Comparison of ENCODE assay signal across 8 cellular contexts in the genomic region with DNA sequence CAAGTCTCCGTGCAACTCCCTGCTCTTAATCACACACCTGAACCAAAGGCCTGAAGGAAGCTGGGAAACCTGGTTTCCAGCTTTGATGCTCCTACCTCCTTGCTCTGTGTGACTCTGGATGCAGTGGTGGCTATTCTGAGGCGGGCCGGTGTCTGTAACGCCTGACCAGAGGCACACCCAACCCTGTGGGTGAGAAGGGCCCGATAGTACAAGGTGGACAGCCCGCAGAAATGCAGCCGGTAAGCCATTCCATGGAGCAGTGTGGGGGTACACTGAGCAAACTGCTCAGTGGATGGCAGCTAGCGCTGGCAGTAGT. TPM values are rescaled to one million over a fixed set of nuclear protein-coding genes. Genes with fewer than 3 reads are reported as not detected.
A peak's percentile ranks its signal among the peaks of the same experiment; 100 is the strongest.
DNase-seq lines count a peak whose midpoint lies in the region; FAIRE-seq and TF ChIP-seq lines count a peak whose summit lies in the region.

No MANE protein-coding gene starts in this region.

- no peak overlapping the region for H2BK120ac ChIP-seq in H1 (replicated peaks; ENCODE audit: low read depth, low read length)

- TF ChIP-seq CTCF in C4-2B (conservative IDR thresholded peaks at IDR 0.05) = no peak
- no peak for TF ChIP-seq CTCF in MM.1S (IDR thresholded peaks at IDR 0.05; ENCODE audit: low read length)
- no peak for TF ChIP-seq CTCF in H1 (IDR thresholded peaks at IDR 0.05; ENCODE audit: control extremely low read depth in 1 of 3, insufficient read depth in 1 of 3, low read depth in 1 of 3, low read length in 3 of 3)
- TF ChIP-seq CTCF in neural crest cell (conservative IDR thresholded peaks at IDR 0.05) = no peak

- H3K9ac ChIP-seq in MM.1S (ENCODE audit: low read length) (no peak overlapping the region), H1 (replicated peaks in 1 of 4; ENCODE audit: extremely low read depth in 1 of 4, low read depth in 3 of 4, low read length in 3 of 4) (no peak overlapping the region)

- no peak for TF ChIP-seq RAD21 in H1 (IDR thresholded peaks at IDR 0.05 in 1 of 2, conservative IDR thresholded peaks at IDR 0.05 in 1 of 2; ENCODE audit: low read depth in 2 of 2, low read length in 2 of 2)

- no peak overlapping the region for H2BK12ac ChIP-seq in H1 (ENCODE audit: low read depth, low read length)

- 0 out of 2 replicates have a peak overlapping the region, but pooled peaks have one; percentile 32 for H2AK5ac ChIP-seq in H1 (ENCODE audit: low read depth, low read length)

- 85% methylated on average over 8 of the region's 8 CpGs; no CpG with 5 or more reads in 1 of the 2 experiments for WGBS in H1 (ENCODE audit: extremely low coverage in 1 of 2, insufficient coverage in 1 of 2, insufficient read length in 1 of 2, insufficient replicate concordance in 2 of 2, low coverage in 1 of 2, low lambda C conversion rate in 2 of 2, missing lambda C conversion rate in 1 of 2), 2 experiments

- peak overlapping the region; percentile 89 for H3K4me2 ChIP-seq in MM.1S (ENCODE audit: low read depth, low read length)
- peak overlapping the region; percentile 59 to 64 for H3K4me2 ChIP-seq in H1 (ENCODE audit: insufficient read depth in 1 of 2, low read depth in 2 of 2, low read length in 2 of 2)

- no peaks in the 10 kb centered on the region for H3F3A ChIP-seq in MM.1S (ENCODE audit: insufficient read depth, low read length)

- H3K79me2 ChIP-seq in MM.1S (ENCODE audit: low read length) = no peaks in the 10 kb centered on the region
- H3K79me2 ChIP-seq in H1 (ENCODE audit: control insufficient read depth in 1 of 2, insufficient read depth in 2 of 2, low read length in 2 of 2) = peaks cover 0 to 49% of the 10 kb centered on the region in 2 experiments; a peak in 1 of 4 replicates

- peak overlapping the region; percentile 81 for H3K4me3 Mint-ChIP-seq in neural crest cell

- peak overlapping the region; percentile 14; the same call in 1 of the 2 replicates for H3K4me3 ChIP-seq in MM.1S (ENCODE audit: low read length)
- peak overlapping the region in 3 of 4 experiments; percentile 1 to 43 (median 29); a peak in 5 of 8 replicates for H3K4me3 ChIP-seq in H1 (ENCODE audit: extremely low read depth in 1 of 4, insufficient read depth in 2 of 4, low read depth in 3 of 4, low read length in 4 of 4)

- no peak overlapping the region for H3K14ac ChIP-seq in H1 (ENCODE audit: insufficient read length)

- H3K23me2 ChIP-seq in H1 (ENCODE audit: low read depth, low read length) = 0 out of 2 replicates have a peak, but pooled peaks cover 6% of the 10 kb centered on the region

- TF ChIP-seq EP300 in H1 (IDR thresholded peaks at IDR 0.05; ENCODE audit: borderline replicate concordance in 1 of 2, low read depth in 2 of 2, low read length in 2 of 2) = no peak

- peak overlapping the region; percentile 34 for H3K27ac ChIP-seq in C4-2B
- no peak overlapping the region for H3K27ac ChIP-seq in MM.1S (ENCODE audit: low read length)
- H3K27ac ChIP-seq in H1 (ENCODE audit: low read depth, low read length) = peak overlapping the region; percentile 1; the same call in 1 of the 2 replicates

- H3K9me3 Mint-ChIP-seq in neural crest cell = no peaks in the 10 kb centered on the region

- 0 out of 2 replicates have a peak overlapping the region, but pooled peaks have one; percentile 15 for H2BK20ac ChIP-seq in H1 (ENCODE audit: low read length)

- no peaks in the 10 kb centered on the region for H3K9me2 ChIP-seq in MM.1S (replicated peaks; ENCODE audit: insufficient read depth, low read length)

- H4K8ac ChIP-seq in H1 (ENCODE audit: extremely low read depth, insufficient read depth, low read length) = no peak overlapping the region

- POLR2A ChIA-PET in H1 (lab: Charles Lee; ENCODE audit: partially characterized antibody) = interaction anchor here (1.1 to 25.0 kb wide), 6 partner anchors 6 to 168 kb away, joined by 3 to 355 read pairs (median 224); a partner anchor contains a TSS

- H3K27me3 ChIP-seq in MM.1S (replicated peaks; ENCODE audit: insufficient read depth, low read length) = no peaks in the 10 kb centered on the region
- H3K27me3 ChIP-seq in H1 (replicated peaks in 1 of 4; ENCODE audit: control insufficient read depth in 3 of 4, extremely low read depth in 1 of 4, insufficient read depth in 3 of 4, low read length in 3 of 4) = no peaks in the 10 kb centered on the region

- H3K27me3 Mint-ChIP-seq in neural crest cell (ENCODE audit: low read depth) = no peaks in the 10 kb centered on the region

- H2BK15ac ChIP-seq in H1 (ENCODE audit: low read length) = peak overlapping the region; percentile 19

- H3K23ac ChIP-seq in H1 (ENCODE audit: insufficient read length) = no peak overlapping the region

- CTCF ChIA-PET in H1 (lab: Charles Lee; ENCODE audit: partially characterized antibody) = interaction anchor here (0.8 to 56.1 kb wide), 19 partner anchors 10 to 176 kb away, joined by 3 to 1807 read pairs (median 4); a partner anchor contains a TSS

- peak overlapping the region; percentile 12 for H4K5ac ChIP-seq in H1 (ENCODE audit: insufficient read length, low read depth, low read length)

- H3K4ac ChIP-seq in H1 (replicated peaks; ENCODE audit: insufficient read length, low read depth, low read length) = peak overlapping the region; percentile 4

- peak overlapping the region; percentile 27 for H4K91ac ChIP-seq in H1 (replicated peaks; ENCODE audit: insufficient read length, low read length)

- H3K36me3 ChIP-seq in MM.1S (replicated peaks; ENCODE audit: insufficient read depth, low read length) = no peaks in the 10 kb centered on the region
- no peaks in the 10 kb centered on the region for H3K36me3 ChIP-seq in H1 (ENCODE audit: control insufficient read depth in 2 of 4, insufficient read depth in 4 of 4, low read length in 3 of 4)

- peak overlapping the region; percentile 39 for H3K27ac Mint-ChIP-seq in neural crest cell (ENCODE audit: unreplicated experiment)

- H3K4me1 Mint-ChIP-seq in neural crest cell = peaks cover 88% of the 10 kb centered on the region

- H3K9me3 ChIP-seq in MM.1S (replicated peaks; ENCODE audit: insufficient read depth, low read length) (no peaks in the 10 kb centered on the region), H1 (ENCODE audit: insufficient read depth in 2 of 2, low read depth in 1 of 2, low read length in 1 of 2) (no peaks in the 10 kb centered on the region)

- peak overlapping the region; percentile 64; the same call in 1 of the 2 replicates for H3K18ac ChIP-seq in H1 (ENCODE audit: extremely low read depth, low read length)

- DNase-seq in MM.1S (no peak), H1 (ENCODE audit: low read depth in 1 of 2, low spot score in 2 of 2) (no peak), neural crest cell (ENCODE audit: low read depth, low spot score) (no peak), islet precursor cell (no peak), NCI-H510A treated with DMSO at 0.1 percent for 48 hours (lab: John Stamatoyannopoulos, UW) (no peak), iPS-NIHi7 (ENCODE audit: extremely low spot score) (no peak), GOT3 (lab: John Stamatoyannopoulos, UW) (no peak)

- no peak for TF ChIP-seq POLR2A in H1 (IDR thresholded peaks at IDR 0.05; ENCODE audit: control extremely low read depth in 1 of 2, low read depth in 2 of 2, low read length in 2 of 2)

- H4K20me1 ChIP-seq in MM.1S (ENCODE audit: insufficient read depth, low read length) (no peaks in the 10 kb centered on the region), H1 (replicated peaks in 1 of 2; ENCODE audit: control insufficient read depth in 1 of 2, insufficient read depth in 2 of 2, low read length in 2 of 2) (peaks cover 15 to 24% of the 10 kb centered on the region in 2 experiments)

- no peak overlapping the region for H3K56ac ChIP-seq in H1 (replicated peaks; ENCODE audit: insufficient read length, low read depth, low read length)

- H3K79me1 ChIP-seq in H1 (ENCODE audit: low read depth, low read length) = peaks cover 9% of the 10 kb centered on the region

- peaks cover 6% of the 10 kb centered on the region for H3K4me1 ChIP-seq in MM.1S (ENCODE audit: low read length)
- H3K4me1 ChIP-seq in H1 (replicated peaks in 1 of 4; ENCODE audit: control insufficient read depth in 3 of 4, insufficient read depth in 4 of 4, low read length in 3 of 4) = peaks cover 31 to 76% (median 65%) of the 10 kb centered on the region in 4 experiments

- no peaks in the 10 kb centered on the region for H3K36me3 Mint-ChIP-seq in neural crest cell (ENCODE audit: low read depth)

- H2AFZ ChIP-seq in MM.1S (ENCODE audit: low read length) = peak overlapping the region; percentile 76
- no peak overlapping the region for H2AFZ ChIP-seq in H1 (ENCODE audit: low read length)

- FAIRE-seq in H1 (lab: Jason Lieb, UNC) = no peak

- peak overlapping the region; percentile 55; the same call in 1 of the 2 replicates for H2BK5ac ChIP-seq in H1 (ENCODE audit: low read depth, low read length)

TF ChIP-seq in H1, 55 proteins besides CTCF, POLR2A, EP300 and RAD21:
- TF ChIP-seq YY1 (IDR thresholded peaks at IDR 0.05; ENCODE audit: low read depth, low read length) (no peak), RBBP5 (IDR thresholded peaks at IDR 0.05; ENCODE audit: borderline replicate concordance, low read depth, low read length) (no peak), CHD1 (IDR thresholded peaks at IDR 0.05; ENCODE audit: low read depth, low read length) (no peak), NRF1 (IDR thresholded peaks at IDR 0.05; ENCODE audit: low read depth, low read length) (no peak), ASH2L (IDR thresholded peaks at IDR 0.05; ENCODE audit: low read length) (no peak), KDM4A (IDR thresholded peaks at IDR 0.05; ENCODE audit: low read depth, low read length, severe bottlenecking) (no peak)

RNA-seq across cellular contexts. Expression of a gene that starts 36.1 kb away (rescaled TPM):
- total RNA-seq in H1 (2021; fragmentation: NEBNext Ultra II Directional; extraction: Animal tissue kit (Norgen Biotek cat#: 25700)) = 35.1 and 39.4 TPM in 2 replicates
- 4.4 and 8.6 TPM in 2 replicates for polyA plus RNA-seq in H1 (2011; rRNA removed)
- 3.3 TPM for polyA plus RNA-seq in H1 (2011; cell fraction: cytosol; rRNA removed)
- 17.1 TPM for polyA plus RNA-seq in H1 (2011; cell fraction: nucleus; rRNA removed)
- polyA plus RNA-seq in H1 (2012, experiment 1 of 2) = 18.4 to 23.0 TPM (median 21.1 TPM) in 4 replicates
- 17.0 TPM for polyA plus RNA-seq in H1 (2012, experiment 2 of 2)
- 11.2 TPM for polyA plus RNA-seq in H1 (2013, experiment 1 of 2)
- polyA plus RNA-seq in H1 (2013, experiment 2 of 2) = 11.1 TPM
- 4.4 and 6.1 TPM in 2 replicates for polyA minus RNA-seq in H1 (2011; rRNA and poly(A)+ RNA removed)
- polyA minus RNA-seq in H1 (2011; cell fraction: cytosol; rRNA and poly(A)+ RNA removed) = 11.9 TPM
- 10.5 TPM for polyA minus RNA-seq in H1 (2011; cell fraction: nucleus; rRNA and poly(A)+ RNA removed)
- 50.1 and 54.8 TPM in 2 replicates for total RNA-seq in neural crest cell
